Comparison of ENCODE assay signal across 29 cellular contexts in the genomic region with DNA sequence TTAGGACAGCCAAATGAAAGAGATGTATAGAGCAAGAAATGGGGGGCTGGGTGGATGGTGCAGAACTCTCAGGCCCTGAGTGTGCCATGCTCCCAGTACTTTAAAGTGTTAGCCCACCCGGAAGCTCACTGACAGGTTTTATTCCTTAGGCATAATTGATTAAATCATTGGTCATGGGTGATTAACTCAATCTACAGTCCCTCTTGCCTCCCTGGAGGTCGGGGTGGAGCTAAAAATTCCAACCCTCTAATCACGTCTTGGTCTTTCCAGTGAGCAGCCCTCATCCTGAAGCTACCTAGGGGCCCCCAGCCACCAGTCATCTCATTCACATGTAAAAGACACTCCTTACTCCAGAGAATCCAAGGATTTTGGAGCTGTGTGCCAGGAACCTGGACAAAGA. TPM values are rescaled to one million over a fixed set of nuclear protein-coding genes. Genes with fewer than 3 reads are reported as not detected.
"Had no signal": no experiment of that assay in that cellular context is flagged by ENCODE, and none has a peak within 500 bp of the region (broad histone marks: within the 10 kb centered on the region; RNA-seq: fewer than 3 reads in every experiment).

No MANE protein-coding gene starts in this region.

- H3K27ac Mint-ChIP-seq: activated B cell treated with CpG ODN at 0.5 μM for 24 hours; activated CD4-positive, alpha-beta T cell treated with anti-CD3 and anti-CD28 coated beads, Interleukin-2, amount 10 ng/mL, durations not matched to agents 24 days and 14 days; activated CD8-positive, alpha-beta memory T cell treated with anti-CD3 and anti-CD28 coated beads, Interleukin-2, amount 10 ng/mL, durations not matched to agents 7 days and 5 days; activated naive CD4-positive, alpha-beta T cell treated with anti-CD3 and anti-CD28 coated beads, Interleukin-2, amount 50 U/mL, for 24 hours; activated T-cell treated with anti-CD3 and anti-CD28 coated beads, Interleukin-2, amount 50 U/mL, for 24 hours; activated T-helper 1 cell treated with anti-CD3 and anti-CD28 coated beads, Interleukin-12 subunit alpha, Interleukin-12 subunit beta, Interleukin-2, Interleukin-4 antibody, amounts not matched to agents 30 ng/mL and 10 ng/mL and 1 ng/mL, durations not matched to agents 14 hours and 24 hours and 36 hours; T-helper 17 cell had no signal

- H3K4me3 ChIP-seq: ascending aorta, body of pancreas had no signal

- H3K4me3 Mint-ChIP-seq: activated B cell treated with CpG ODN at 0.5 μM for 24 hours; activated CD4-positive, alpha-beta T cell treated with anti-CD3 and anti-CD28 coated beads, Interleukin-2, amount 10 ng/mL, durations not matched to agents 24 days and 14 days; activated CD8-positive, alpha-beta memory T cell treated with anti-CD3 and anti-CD28 coated beads, Interleukin-2, amount 10 ng/mL, durations not matched to agents 7 days and 5 days; activated naive CD4-positive, alpha-beta T cell treated with anti-CD3 and anti-CD28 coated beads, Interleukin-2, amount 50 U/mL, for 24 hours; activated T-cell treated with anti-CD3 and anti-CD28 coated beads, Interleukin-2, amount 50 U/mL, for 24 hours; activated T-helper 1 cell treated with anti-CD3 and anti-CD28 coated beads, Interleukin-12 subunit alpha, Interleukin-12 subunit beta, Interleukin-2, Interleukin-4 antibody, amounts not matched to agents 30 ng/mL and 10 ng/mL and 1 ng/mL, durations not matched to agents 14 hours and 24 hours and 36 hours; central memory CD8-positive, alpha-beta T cell; T-helper 17 cell had no signal

- H3K4me1 ChIP-seq: ascending aorta, body of pancreas had no signal

- H3K36me3 ChIP-seq: ascending aorta had no signal

- H3K27me3 ChIP-seq: ascending aorta, body of pancreas had no signal

- H3K4me1 Mint-ChIP-seq: activated B cell treated with CpG ODN at 0.5 μM for 24 hours; central memory CD8-positive, alpha-beta T cell; T-helper 17 cell had no signal

- H3K27ac ChIP-seq: ascending aorta, body of pancreas had no signal

- H3K27me3 Mint-ChIP-seq: activated naive CD4-positive, alpha-beta T cell treated with anti-CD3 and anti-CD28 coated beads, Interleukin-2, amount 50 U/mL, for 24 hours had no signal

- H3K36me3 Mint-ChIP-seq: activated CD8-positive, alpha-beta memory T cell treated with anti-CD3 and anti-CD28 coated beads, Interleukin-2, amount 10 ng/mL, durations not matched to agents 7 days and 5 days; activated naive CD4-positive, alpha-beta T cell treated with anti-CD3 and anti-CD28 coated beads, Interleukin-2, amount 50 U/mL, for 24 hours had no signal

- H3K9me3 Mint-ChIP-seq: activated naive CD4-positive, alpha-beta T cell treated with anti-CD3 and anti-CD28 coated beads, Interleukin-2, amount 50 U/mL, for 24 hours; central memory CD8-positive, alpha-beta T cell had no signal

- DNase-seq: activated B cell treated with CpG ODN at 0.5 μM for 24 hours; activated CD4-positive, alpha-beta T cell treated with anti-CD3 and anti-CD28 coated beads for 1 hour; activated CD4-positive, alpha-beta T cell treated with anti-CD3 and anti-CD28 coated beads, Interleukin-2, amount 10 ng/mL, durations not matched to agents 24 days and 14 days; activated CD4-positive, alpha-beta T cell treated with anti-CD3 and anti-CD28 coated beads, Interleukin-2, amount 50 U/mL, for 48 hours; activated CD8-positive, alpha-beta memory T cell treated with anti-CD3 and anti-CD28 coated beads, Interleukin-2, amount 10 ng/mL, durations not matched to agents 7 days and 5 days; activated effector memory CD4-positive, alpha-beta T cell treated with Interleukin-2 at 50 U/mL for 16 hours; activated naive CD4-positive, alpha-beta T cell; activated T-cell treated with anti-CD3 and anti-CD28 coated beads, Interleukin-2, amount 50 U/mL, for 24 hours; body of pancreas; KG1; NCI-H1048; NCI-H2081; NCI-H2171; NCI-H2227 treated with DMSO at 0.1 percent for 48 hours; NCI-H446 treated with DMSO at 0.1 percent for 48 hours; NCI-H526; NCI-H774; NK-92 treated with Interleukin-12 subunit alpha and Interleukin-12 subunit beta, amount 100 ng/mL, for 24 hours; PC-3; SHP77 treated with DMSO at 0.1 percent for 48 hours; T-helper 17 cell; T-helper 9 cell had no signal

RNA-seq across cellular contexts. Expression of a gene that starts 9.8 kb away (rescaled TPM):
- total RNA-seq: activated B cell treated with CpG ODN at 0.5 μM for 24 hours; activated CD4-positive, alpha-beta T cell treated with anti-CD3 and anti-CD28 coated beads, Interleukin-2, amount 10 ng/mL, durations not matched to agents 24 days and 14 days; activated CD8-positive, alpha-beta memory T cell treated with anti-CD3 and anti-CD28 coated beads, Interleukin-2, amount 10 ng/mL, durations not matched to agents 7 days and 5 days; activated T-helper 1 cell treated with anti-CD3 and anti-CD28 coated beads, Interleukin-12 subunit alpha, Interleukin-12 subunit beta, Interleukin-2, Interleukin-4 antibody, amounts not matched to agents 30 ng/mL and 10 ng/mL and 1 ng/mL, durations not matched to agents 14 hours and 24 hours and 36 hours; ascending aorta; body of pancreas; bronchial epithelial cell; LHCN-M2; M059J; PC-3; T-helper 17 cell had no signal

RNA-seq across cellular contexts. Expression of a gene that starts 31.0 kb away (rescaled TPM):
- total RNA-seq: activated B cell treated with CpG ODN at 0.5 μM for 24 hours; activated CD8-positive, alpha-beta memory T cell treated with anti-CD3 and anti-CD28 coated beads, Interleukin-2, amount 10 ng/mL, durations not matched to agents 7 days and 5 days; ascending aorta; body of pancreas; bronchial epithelial cell; LHCN-M2; M059J; PC-3 had no signal
